Comparison of ENCODE assay signal across 11 cellular contexts in genomic region chr22:18905540-18906409, GRCh38. TPM values are rescaled to one million over a fixed set of nuclear protein-coding genes. Genes with fewer than 3 reads are reported as not detected.
DNase-seq lines count a peak whose midpoint lies in the region; ATAC-seq and TF ChIP-seq lines count a peak whose summit lies in the region.
"Had no signal": no experiment of that assay in that cellular context is flagged by ENCODE, and none has a peak within 500 bp of the region (broad histone marks: within the 10 kb centered on the region; RNA-seq: fewer than 3 reads in every experiment).

TSS of gene DGCR6 (plus strand) at chr22:18906320. CDS start at chr22:18906375, 55 bp downstream.

- no peaks in the 10 kb centered on the region for H3K4me1 ChIP-seq in heart right ventricle

- in situ Hi-C loops in GM13976 (cut with MboI; ENCODE audit: low sequenced_read_pairs, unreplicated experiment), result no loop called here

- no peaks in the 10 kb centered on the region for H3K27me3 Mint-ChIP-seq in CD4-positive, alpha-beta T cell
- no peaks in the 10 kb centered on the region for H3K27me3 Mint-ChIP-seq in progenitor cell of endocrine pancreas
- H3K27me3 Mint-ChIP-seq in activated CD4-positive, alpha-beta memory T cell treated with anti-CD3 and anti-CD28 coated beads for 36 hours, result no peaks in the 10 kb centered on the region

- no peak within 1 kb of the TSS for H3K27ac Mint-ChIP-seq in CD4-positive, alpha-beta T cell
- H3K27ac Mint-ChIP-seq in progenitor cell of endocrine pancreas, result no peak within 1 kb of the TSS
- no peak within 1 kb of the TSS for H3K27ac Mint-ChIP-seq in activated CD4-positive, alpha-beta memory T cell treated with anti-CD3 and anti-CD28 coated beads for 36 hours
- H3K27ac Mint-ChIP-seq: CD14-positive monocyte had no signal

- CTCF ChIA-PET in CD4-positive, alpha-beta T cell (lab: Charles Lee), result no interaction called here
- CTCF ChIA-PET in activated CD4-positive, alpha-beta memory T cell treated with anti-CD3 and anti-CD28 coated beads for 36 hours (lab: Charles Lee), result no interaction called here

- POLR2A ChIA-PET in CD4-positive, alpha-beta T cell (lab: Charles Lee), result no interaction called here
- POLR2A ChIA-PET in activated CD4-positive, alpha-beta memory T cell treated with anti-CD3 and anti-CD28 coated beads for 36 hours (lab: Charles Lee), result no interaction called here

- no peak within 1 kb of the TSS for H3K4me3 ChIP-seq in heart right ventricle

- no peaks in the 10 kb centered on the region for H3K36me3 Mint-ChIP-seq in CD4-positive, alpha-beta T cell (ENCODE audit: low read depth)
- no peaks in the 10 kb centered on the region for H3K36me3 Mint-ChIP-seq in progenitor cell of endocrine pancreas (ENCODE audit: insufficient read depth)
- no peaks in the 10 kb centered on the region for H3K36me3 Mint-ChIP-seq in activated CD4-positive, alpha-beta memory T cell treated with anti-CD3 and anti-CD28 coated beads for 36 hours
- H3K36me3 Mint-ChIP-seq: CD14-positive monocyte had no signal

- WGBS in heart right ventricle, 2 donors, result 6 to 7% methylated on average over 3 to 7 of the region's 77 CpGs

- no peak for TF ChIP-seq CTCF in CD4-positive, alpha-beta T cell (IDR thresholded peaks at IDR 0.05)
- TF ChIP-seq CTCF in heart right ventricle (IDR thresholded peaks at IDR 0.05), result no peak
- TF ChIP-seq CTCF in progenitor cell of endocrine pancreas (IDR thresholded peaks at IDR 0.05; ENCODE audit: unreplicated experiment), result no peak
- no peak for TF ChIP-seq CTCF in GM13976 (IDR thresholded peaks at IDR 0.05; ENCODE audit: borderline replicate concordance, control extremely low read depth, extremely low read depth, insufficient read depth, missing control alignments)

- no peak within 1 kb of the TSS for H3K27ac ChIP-seq in CD4-positive, alpha-beta T cell (ENCODE audit: low read depth, low read length)
- no peak within 1 kb of the TSS for H3K27ac ChIP-seq in heart right ventricle

- ATAC-seq in CD4-positive, alpha-beta T cell (ENCODE audit: poor library complexity), result peak; percentile 90
- peak; percentile 89 for ATAC-seq in GM21390 (IDR thresholded peaks at IDR 0.05; ENCODE audit: unreplicated experiment)
- ATAC-seq in HG03342 (IDR thresholded peaks at IDR 0.05; ENCODE audit: unreplicated experiment), result peak; percentile 89
- peak; percentile 96 to 98 (median 97) for ATAC-seq in heart right ventricle

- H3K4me3 Mint-ChIP-seq in CD4-positive, alpha-beta T cell, result no peak within 1 kb of the TSS
- no peak within 1 kb of the TSS for H3K4me3 Mint-ChIP-seq in progenitor cell of endocrine pancreas (ENCODE audit: low read depth)
- no peak within 1 kb of the TSS for H3K4me3 Mint-ChIP-seq in activated CD4-positive, alpha-beta memory T cell treated with anti-CD3 and anti-CD28 coated beads for 36 hours
- H3K4me3 Mint-ChIP-seq: CD14-positive monocyte had no signal

- no peaks in the 10 kb centered on the region for H3K36me3 ChIP-seq in heart right ventricle

- no peaks in the 10 kb centered on the region for H3K9me3 ChIP-seq in CD4-positive, alpha-beta T cell (ENCODE audit: control insufficient read depth, low read length)
- no peaks in the 10 kb centered on the region for H3K9me3 ChIP-seq in heart right ventricle

- no peaks in the 10 kb centered on the region for H3K27me3 ChIP-seq in CD4-positive, alpha-beta T cell (ENCODE audit: control insufficient read depth, insufficient read depth, low read length)
- no peaks in the 10 kb centered on the region for H3K27me3 ChIP-seq in heart right ventricle

- DNase-seq in CD4-positive, alpha-beta T cell, result no peak
- DNase-seq in heart right ventricle (no peak), progenitor cell of endocrine pancreas (ENCODE audit: low spot score, unreplicated experiment) (no peak), GM13976 (ENCODE audit: low spot score) (no peak)
- no peak for DNase-seq in stimulated activated CD4-positive, alpha-beta T cell treated with anti-CD3 and anti-CD28 coated beads, Interleukin-2, amount 100 ng/mL, for 48 hours
- DNase-seq in activated CD4-positive, alpha-beta memory T cell treated with anti-CD3 and anti-CD28 coated beads for 36 hours, result no peak
- DNase-seq: NCI-H187, T-helper 9 cell had no signal

- H3K9me3 Mint-ChIP-seq in CD4-positive, alpha-beta T cell, result no peaks in the 10 kb centered on the region
- no peaks in the 10 kb centered on the region for H3K9me3 Mint-ChIP-seq in progenitor cell of endocrine pancreas (ENCODE audit: low read depth)
- no peaks in the 10 kb centered on the region for H3K9me3 Mint-ChIP-seq in activated CD4-positive, alpha-beta memory T cell treated with anti-CD3 and anti-CD28 coated beads for 36 hours
- H3K9me3 Mint-ChIP-seq: CD14-positive monocyte had no signal

- intact Hi-C loops in CD4-positive, alpha-beta T cell (cut with DNase I, micrococcal nuclease), result no loop called here
- intact Hi-C loops in heart right ventricle (cut with DNase I), result no loop called here
- intact Hi-C loops in activated CD4-positive, alpha-beta memory T cell treated with anti-CD3 and anti-CD28 coated beads for 36 hours (cut with micrococcal nuclease), result no loop called here

- no peaks in the 10 kb centered on the region for H3K4me1 Mint-ChIP-seq in CD4-positive, alpha-beta T cell (ENCODE audit: low read depth)
- no peaks in the 10 kb centered on the region for H3K4me1 Mint-ChIP-seq in progenitor cell of endocrine pancreas (ENCODE audit: low read depth)
- no peaks in the 10 kb centered on the region for H3K4me1 Mint-ChIP-seq in activated CD4-positive, alpha-beta memory T cell treated with anti-CD3 and anti-CD28 coated beads for 36 hours (ENCODE audit: low read depth)
- H3K4me1 Mint-ChIP-seq: CD14-positive monocyte had no signal

RNA-seq across cellular contexts. Expression of gene DGCR6, which starts in this region (rescaled TPM):
- 10 to 100 TPM; 14.6 to 15.3 TPM for total RNA-seq in CD4-positive, alpha-beta T cell
- total RNA-seq in heart right ventricle (10 to 100 TPM in 3 of 10 donors, 1 to 10 TPM in 7; 5.6 to 17.5 (median 8.0) TPM), progenitor cell of endocrine pancreas (2.9 and 3.1 TPM in 2 replicates)
- 10 to 100 TPM in 1 of 2 donors, 1 to 10 TPM in 1; 4.4 to 12.2 TPM for polyA plus RNA-seq in heart right ventricle
- total RNA-seq in activated CD4-positive, alpha-beta memory T cell treated with anti-CD3 and anti-CD28 coated beads for 36 hours, result under 1 TPM; 0.80 to 0.95 TPM
